Comparison of ENCODE assay signal across 1 cellular context in the genomic region with DNA sequence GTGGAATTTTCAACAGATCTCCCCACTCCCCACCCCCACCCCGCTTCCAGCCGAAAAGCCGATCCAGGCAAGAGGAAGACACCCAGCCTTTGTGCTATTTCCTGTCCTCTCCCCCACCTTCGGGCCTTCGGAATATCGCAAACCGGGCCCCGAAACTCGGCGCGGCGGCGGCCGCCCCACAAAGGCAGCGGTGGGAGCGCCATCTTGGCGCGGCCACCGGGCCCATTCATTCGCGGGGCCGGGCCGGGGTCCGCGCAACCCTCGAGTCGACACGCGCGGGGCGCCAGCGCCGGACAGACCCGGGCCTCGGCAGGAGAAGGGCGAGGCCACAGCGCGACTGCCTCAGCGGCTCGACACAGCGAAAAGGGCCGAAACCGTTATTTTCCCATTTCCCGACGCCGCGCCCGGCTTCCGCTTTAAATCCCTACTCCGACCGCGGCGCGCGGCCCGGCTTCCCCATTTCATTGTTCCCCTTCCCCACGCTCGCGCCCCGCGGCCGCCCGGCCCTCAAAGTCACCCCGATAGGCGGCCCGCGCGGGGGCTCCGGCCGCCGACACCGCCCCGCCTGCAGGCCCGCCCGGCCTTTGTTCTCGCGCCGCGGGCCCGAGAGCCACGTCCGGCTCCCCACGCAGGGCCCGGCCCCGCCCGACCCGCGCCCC.
TF ChIP-seq lines count a peak whose summit lies in the region.

No MANE protein-coding gene starts in this region.

TF ChIP-seq in K562, 482 proteins besides CTCF, POLR2A, EP300 and RAD21 (continued from another document):
- TF ChIP-seq, protein P1, sequence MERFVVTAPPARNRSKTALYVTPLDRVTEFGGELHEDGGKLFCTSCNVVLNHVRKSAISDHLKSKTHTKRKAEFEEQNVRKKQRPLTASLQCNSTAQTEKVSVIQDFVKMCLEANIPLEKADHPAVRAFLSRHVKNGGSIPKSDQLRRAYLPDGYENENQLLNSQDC (CRISPR knock-in tag; IDR thresholded peaks at IDR 0.05), result no peak
- TF ChIP-seq, protein P2, sequence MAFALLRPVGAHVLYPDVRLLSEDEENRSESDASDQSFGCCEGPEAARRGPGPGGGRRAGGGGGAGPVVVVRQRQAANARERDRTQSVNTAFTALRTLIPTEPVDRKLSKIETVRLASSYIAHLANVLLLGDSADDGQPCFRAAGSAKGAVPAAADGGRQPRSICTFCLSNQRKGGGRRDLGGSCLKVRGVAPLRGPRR (CRISPR knock-in tag; IDR thresholded peaks at IDR 0.05), result no peak
- TF ChIP-seq, protein P3, sequence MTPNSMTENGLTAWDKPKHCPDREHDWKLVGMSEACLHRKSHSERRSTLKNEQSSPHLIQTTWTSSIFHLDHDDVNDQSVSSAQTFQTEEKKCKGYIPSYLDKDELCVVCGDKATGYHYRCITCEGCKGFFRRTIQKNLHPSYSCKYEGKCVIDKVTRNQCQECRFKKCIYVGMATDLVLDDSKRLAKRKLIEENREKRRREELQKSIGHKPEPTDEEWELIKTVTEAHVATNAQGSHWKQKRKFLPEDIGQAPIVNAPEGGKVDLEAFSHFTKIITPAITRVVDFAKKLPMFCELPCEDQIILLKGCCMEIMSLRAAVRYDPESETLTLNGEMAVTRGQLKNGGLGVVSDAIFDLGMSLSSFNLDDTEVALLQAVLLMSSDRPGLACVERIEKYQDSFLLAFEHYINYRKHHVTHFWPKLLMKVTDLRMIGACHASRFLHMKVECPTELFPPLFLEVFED (CRISPR knock-in tag; conservative IDR thresholded peaks at IDR 0.05), result no peak
- TF ChIP-seq, protein P4, sequence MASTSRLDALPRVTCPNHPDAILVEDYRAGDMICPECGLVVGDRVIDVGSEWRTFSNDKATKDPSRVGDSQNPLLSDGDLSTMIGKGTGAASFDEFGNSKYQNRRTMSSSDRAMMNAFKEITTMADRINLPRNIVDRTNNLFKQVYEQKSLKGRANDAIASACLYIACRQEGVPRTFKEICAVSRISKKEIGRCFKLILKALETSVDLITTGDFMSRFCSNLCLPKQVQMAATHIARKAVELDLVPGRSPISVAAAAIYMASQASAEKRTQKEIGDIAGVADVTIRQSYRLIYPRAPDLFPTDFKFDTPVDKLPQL (IDR thresholded peaks at IDR 0.05; ENCODE audit: extremely low read depth, insufficient read length), result no peak
- TF ChIP-seq RBFOX2 (IDR thresholded peaks at IDR 0.05; ENCODE audit: low read depth, low read length) (peak; percentile 86), KDM4B (IDR thresholded peaks at IDR 0.05; ENCODE audit: borderline replicate concordance in 2 of 2, low read depth in 1 of 2) (no peak), NR2C2 (CRISPR knock-in tag; IDR thresholded peaks at IDR 0.05) (peak; percentile 43), NR2C2 (tag; IDR thresholded peaks at IDR 0.05) (no peak), PTBP1 (IDR thresholded peaks at IDR 0.05; ENCODE audit: low read depth, low read length) (0 out of 2 replicates have a peak, but pooled peaks have one; percentile 16), SMAD1 (IDR thresholded peaks at IDR 0.05; ENCODE audit: low read depth, low read length, partially characterized antibody) (no peak), XRCC3 (IDR thresholded peaks at IDR 0.05) (no peak), RBM15 (IDR thresholded peaks at IDR 0.05; ENCODE audit: insufficient read depth, low read length) (no peak), SIRT6 (IDR thresholded peaks at IDR 0.05; ENCODE audit: low read depth, low read length) (no peak), FOXJ2 (tag; IDR thresholded peaks at IDR 0.05) (no peak), SIN3B (IDR thresholded peaks at IDR 0.05; ENCODE audit: low read depth) (no peak)
- TF ChIP-seq, protein P5, sequence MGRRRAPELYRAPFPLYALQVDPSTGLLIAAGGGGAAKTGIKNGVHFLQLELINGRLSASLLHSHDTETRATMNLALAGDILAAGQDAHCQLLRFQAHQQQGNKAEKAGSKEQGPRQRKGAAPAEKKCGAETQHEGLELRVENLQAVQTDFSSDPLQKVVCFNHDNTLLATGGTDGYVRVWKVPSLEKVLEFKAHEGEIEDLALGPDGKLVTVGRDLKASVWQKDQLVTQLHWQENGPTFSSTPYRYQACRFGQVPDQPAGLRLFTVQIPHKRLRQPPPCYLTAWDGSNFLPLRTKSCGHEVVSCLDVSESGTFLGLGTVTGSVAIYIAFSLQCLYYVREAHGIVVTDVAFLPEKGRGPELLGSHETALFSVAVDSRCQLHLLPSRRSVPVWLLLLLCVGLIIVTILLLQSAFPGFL (CRISPR knock-in tag; IDR thresholded peaks at IDR 0.05), result no peak
- TF ChIP-seq, protein P6, sequence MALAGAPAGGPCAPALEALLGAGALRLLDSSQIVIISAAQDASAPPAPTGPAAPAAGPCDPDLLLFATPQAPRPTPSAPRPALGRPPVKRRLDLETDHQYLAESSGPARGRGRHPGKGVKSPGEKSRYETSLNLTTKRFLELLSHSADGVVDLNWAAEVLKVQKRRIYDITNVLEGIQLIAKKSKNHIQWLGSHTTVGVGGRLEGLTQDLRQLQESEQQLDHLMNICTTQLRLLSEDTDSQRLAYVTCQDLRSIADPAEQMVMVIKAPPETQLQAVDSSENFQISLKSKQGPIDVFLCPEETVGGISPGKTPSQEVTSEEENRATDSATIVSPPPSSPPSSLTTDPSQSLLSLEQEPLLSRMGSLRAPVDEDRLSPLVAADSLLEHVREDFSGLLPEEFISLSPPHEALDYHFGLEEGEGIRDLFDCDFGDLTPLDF (CRISPR knock-in tag; IDR thresholded peaks at IDR 0.05), result no peak
- TF ChIP-seq, protein P7, sequence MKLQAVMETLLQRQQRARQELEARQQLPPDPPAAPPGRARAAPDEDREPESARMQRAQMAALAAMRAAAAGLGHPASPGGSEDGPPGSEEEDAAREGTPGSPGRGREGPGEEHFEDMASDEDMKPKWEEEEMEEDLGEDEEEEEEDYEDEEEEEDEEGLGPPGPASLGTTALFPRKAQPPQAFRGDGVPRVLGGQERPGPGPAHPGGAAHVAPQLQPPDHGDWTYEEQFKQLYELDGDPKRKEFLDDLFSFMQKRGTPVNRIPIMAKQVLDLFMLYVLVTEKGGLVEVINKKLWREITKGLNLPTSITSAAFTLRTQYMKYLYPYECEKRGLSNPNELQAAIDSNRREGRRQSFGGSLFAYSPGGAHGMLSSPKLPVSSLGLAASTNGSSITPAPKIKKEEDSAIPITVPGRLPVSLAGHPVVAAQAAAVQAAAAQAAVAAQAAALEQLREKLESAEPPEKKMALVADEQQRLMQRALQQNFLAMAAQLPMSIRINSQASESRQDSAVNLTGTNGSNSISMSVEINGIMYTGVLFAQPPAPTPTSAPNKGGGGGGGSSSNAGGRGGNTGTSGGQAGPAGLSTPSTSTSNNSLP (IDR thresholded peaks at IDR 0.05; ENCODE audit: borderline replicate concordance, low read depth, low read length), result no peak
- TF ChIP-seq, protein P8, sequence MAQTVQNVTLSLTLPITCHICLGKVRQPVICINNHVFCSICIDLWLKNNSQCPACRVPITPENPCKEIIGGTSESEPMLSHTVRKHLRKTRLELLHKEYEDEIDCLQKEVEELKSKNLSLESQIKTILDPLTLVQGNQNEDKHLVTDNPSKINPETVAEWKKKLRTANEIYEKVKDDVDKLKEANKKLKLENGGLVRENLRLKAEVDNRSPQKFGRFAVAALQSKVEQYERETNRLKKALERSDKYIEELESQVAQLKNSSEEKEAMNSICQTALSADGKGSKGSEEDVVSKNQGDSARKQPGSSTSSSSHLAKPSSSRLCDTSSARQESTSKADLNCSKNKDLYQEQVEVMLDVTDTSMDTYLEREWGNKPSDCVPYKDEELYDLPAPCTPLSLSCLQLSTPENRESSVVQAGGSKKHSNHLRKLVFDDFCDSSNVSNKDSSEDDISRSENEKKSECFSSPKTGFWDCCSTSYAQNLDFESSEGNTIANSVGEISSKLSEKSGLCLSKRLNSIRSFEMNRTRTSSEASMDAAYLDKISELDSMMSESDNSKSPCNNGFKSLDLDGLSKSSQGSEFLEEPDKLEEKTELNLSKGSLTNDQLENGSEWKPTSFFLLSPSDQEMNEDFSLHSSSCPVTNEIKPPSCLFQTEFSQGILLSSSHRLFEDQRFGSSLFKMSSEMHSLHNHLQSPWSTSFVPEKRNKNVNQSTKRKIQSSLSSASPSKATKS (CRISPR knock-in tag; IDR thresholded peaks at IDR 0.05), result no peak
- TF ChIP-seq, protein P9, sequence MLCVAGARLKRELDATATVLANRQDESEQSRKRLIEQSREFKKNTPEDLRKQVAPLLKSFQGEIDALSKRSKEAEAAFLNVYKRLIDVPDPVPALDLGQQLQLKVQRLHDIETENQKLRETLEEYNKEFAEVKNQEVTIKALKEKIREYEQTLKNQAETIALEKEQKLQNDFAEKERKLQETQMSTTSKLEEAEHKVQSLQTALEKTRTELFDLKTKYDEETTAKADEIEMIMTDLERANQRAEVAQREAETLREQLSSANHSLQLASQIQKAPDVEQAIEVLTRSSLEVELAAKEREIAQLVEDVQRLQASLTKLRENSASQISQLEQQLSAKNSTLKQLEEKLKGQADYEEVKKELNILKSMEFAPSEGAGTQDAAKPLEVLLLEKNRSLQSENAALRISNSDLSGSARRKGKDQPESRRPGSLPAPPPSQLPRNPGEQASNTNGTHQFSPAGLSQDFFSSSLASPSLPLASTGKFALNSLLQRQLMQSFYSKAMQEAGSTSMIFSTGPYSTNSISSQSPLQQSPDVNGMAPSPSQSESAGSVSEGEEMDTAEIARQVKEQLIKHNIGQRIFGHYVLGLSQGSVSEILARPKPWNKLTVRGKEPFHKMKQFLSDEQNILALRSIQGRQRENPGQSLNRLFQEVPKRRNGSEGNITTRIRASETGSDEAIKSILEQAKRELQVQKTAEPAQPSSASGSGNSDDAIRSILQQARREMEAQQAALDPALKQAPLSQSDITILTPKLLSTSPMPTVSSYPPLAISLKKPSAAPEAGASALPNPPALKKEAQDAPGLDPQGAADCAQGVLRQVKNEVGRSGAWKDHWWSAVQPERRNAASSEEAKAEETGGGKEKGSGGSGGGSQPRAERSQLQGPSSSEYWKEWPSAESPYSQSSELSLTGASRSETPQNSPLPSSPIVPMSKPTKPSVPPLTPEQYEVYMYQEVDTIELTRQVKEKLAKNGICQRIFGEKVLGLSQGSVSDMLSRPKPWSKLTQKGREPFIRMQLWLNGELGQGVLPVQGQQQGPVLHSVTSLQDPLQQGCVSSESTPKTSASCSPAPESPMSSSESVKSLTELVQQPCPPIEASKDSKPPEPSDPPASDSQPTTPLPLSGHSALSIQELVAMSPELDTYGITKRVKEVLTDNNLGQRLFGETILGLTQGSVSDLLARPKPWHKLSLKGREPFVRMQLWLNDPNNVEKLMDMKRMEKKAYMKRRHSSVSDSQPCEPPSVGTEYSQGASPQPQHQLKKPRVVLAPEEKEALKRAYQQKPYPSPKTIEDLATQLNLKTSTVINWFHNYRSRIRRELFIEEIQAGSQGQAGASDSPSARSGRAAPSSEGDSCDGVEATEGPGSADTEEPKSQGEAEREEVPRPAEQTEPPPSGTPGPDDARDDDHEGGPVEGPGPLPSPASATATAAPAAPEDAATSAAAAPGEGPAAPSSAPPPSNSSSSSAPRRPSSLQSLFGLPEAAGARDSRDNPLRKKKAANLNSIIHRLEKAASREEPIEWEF (CRISPR knock-in tag; IDR thresholded peaks at IDR 0.05), result no peak
